In genomic region chr5:144230806-144231205, GRCh38 we compare ENCODE assay signal across 25 cellular contexts.
A peak's percentile ranks its signal among the peaks of the same experiment; 100 is the strongest.
DNase-seq lines count a peak whose midpoint lies in the region; FAIRE-seq and TF ChIP-seq lines count a peak whose summit lies in the region.
"Had no signal": no experiment of that assay in that cellular context is flagged by ENCODE, and none has a peak within 500 bp of the region (broad histone marks: within the 10 kb centered on the region; RNA-seq: fewer than 3 reads in every experiment).

No MANE protein-coding gene starts in this region.

- H3K36me3 ChIP-seq in Karpas-422 (ENCODE audit: insufficient read depth, low read length) = no peaks in the 10 kb centered on the region
- H3K36me3 ChIP-seq: ascending aorta, stomach, tibial artery had no signal

- FAIRE-seq in RCC 7860 (lab: Jason Lieb, UNC) = no peak
- FAIRE-seq: HTR-8/SVneo had no signal

- no peak overlapping the region for H3K4me2 ChIP-seq in Karpas-422 (ENCODE audit: low read depth, low read length, poor library complexity, severe bottlenecking)
- H3K4me2 ChIP-seq: GM23338 had no signal

- H3K36me3 Mint-ChIP-seq in activated naive CD8-positive, alpha-beta T cell treated with anti-CD3 and anti-CD28 coated beads for 36 hours = no peaks in the 10 kb centered on the region
- H3K36me3 Mint-ChIP-seq: activated naive CD8-positive, alpha-beta T cell; CD4-positive, alpha-beta memory T cell had no signal

- H3K9me2 ChIP-seq in Karpas-422 (replicated peaks; ENCODE audit: insufficient read depth, low read length) = no peaks in the 10 kb centered on the region

- DNase-seq in NCI-H748 (lab: John Stamatoyannopoulos, UW; ENCODE audit: unreplicated experiment) (peak; percentile 38), NCI-H748 treated with DMSO at 0.1 percent for 48 hours (lab: John Stamatoyannopoulos, UW) (no peak), NCI-H510A treated with DMSO at 0.1 percent for 48 hours (lab: John Stamatoyannopoulos, UW) (peak; percentile 70), fibroblast of the aortic adventitia (ENCODE audit: low read depth) (peak; percentile 10), RCC 7860 (ENCODE audit: low spot score) (no peak), Karpas-422 (no peak)
- no peak for DNase-seq in NK-92 treated with Interleukin-12 subunit alpha and Interleukin-12 subunit beta, amount 100 ng/mL, for 24 hours (lab: John Stamatoyannopoulos, UW)
- DNase-seq in activated naive CD8-positive, alpha-beta T cell treated with anti-CD3 and anti-CD28 coated beads for 36 hours = no peak
- DNase-seq: activated CD4-positive, alpha-beta T cell treated with anti-CD3 and anti-CD28 coated beads, Interleukin-2, amount 50 U/mL, for 4 hours; AML-193; CD4-positive, alpha-beta memory T cell; central memory CD4-positive, alpha-beta T cell; DMS79 treated with DMSO at 0.1 percent for 48 hours; KBM-7; NCI-H187; OCI-M1; stimulated activated CD8-positive, alpha-beta memory T cell treated with anti-CD3 and anti-CD28 coated beads, Interleukin-4, amount 100 ng/mL, for 48 hours; stomach; tibial artery had no signal

- H3K27ac Mint-ChIP-seq in activated naive CD8-positive, alpha-beta T cell treated with anti-CD3 and anti-CD28 coated beads for 36 hours = no peak overlapping the region
- H3K27ac Mint-ChIP-seq: activated naive CD8-positive, alpha-beta T cell; activated T-helper 1 cell treated with anti-CD3 and anti-CD28 coated beads, Interleukin-12 subunit alpha, Interleukin-12 subunit beta, Interleukin-2, Interleukin-4 antibody, amounts not matched to agents 30 ng/mL and 10 ng/mL and 1 ng/mL, durations not matched to agents 14 hours and 24 hours and 36 hours; CD4-positive, alpha-beta memory T cell; GM23338; T-helper 2 cell treated with Interferon-gamma antibody and Interleukin-4, amounts not matched to agents 5 μg/mL and 100 μg/mL, for 36 hours had no signal

- H3K27me3 Mint-ChIP-seq in activated naive CD8-positive, alpha-beta T cell treated with anti-CD3 and anti-CD28 coated beads for 36 hours = peaks cover 11% of the 10 kb centered on the region

- H3K27ac ChIP-seq in Karpas-422 (ENCODE audit: low read length) = no peak overlapping the region
- H3K27ac ChIP-seq: ascending aorta, stomach, tibial artery had no signal

- H3K4me1 Mint-ChIP-seq in activated naive CD8-positive, alpha-beta T cell treated with anti-CD3 and anti-CD28 coated beads for 36 hours = no peaks in the 10 kb centered on the region
- H3K4me1 Mint-ChIP-seq: CD4-positive, alpha-beta memory T cell had no signal

- H2AFZ ChIP-seq in Karpas-422 (ENCODE audit: low read length) = no peak overlapping the region
- H2AFZ ChIP-seq: GM23338 had no signal

- no peaks in the 10 kb centered on the region for H3K4me1 ChIP-seq in Karpas-422 (ENCODE audit: low read length)
- H3K4me1 ChIP-seq: ascending aorta, stomach, tibial artery had no signal

- H4K20me1 ChIP-seq in Karpas-422 (ENCODE audit: insufficient read depth, low read depth, low read length) = no peaks in the 10 kb centered on the region

- no peaks in the 10 kb centered on the region for H3K27me3 ChIP-seq in Karpas-422 (ENCODE audit: low read length)
- H3K27me3 ChIP-seq: ascending aorta, stomach, tibial artery had no signal

- H3K9me3 Mint-ChIP-seq in activated naive CD8-positive, alpha-beta T cell treated with anti-CD3 and anti-CD28 coated beads for 36 hours = no peaks in the 10 kb centered on the region
- H3K9me3 Mint-ChIP-seq: activated T-helper 1 cell treated with anti-CD3 and anti-CD28 coated beads, Interleukin-12 subunit alpha, Interleukin-12 subunit beta, Interleukin-2, Interleukin-4 antibody, amounts not matched to agents 30 ng/mL and 10 ng/mL and 1 ng/mL, durations not matched to agents 14 hours and 24 hours and 36 hours; GM23338; T-helper 2 cell treated with Interferon-gamma antibody and Interleukin-4, amounts not matched to agents 5 μg/mL and 100 μg/mL, for 36 hours had no signal

- no peaks in the 10 kb centered on the region for H3K79me2 ChIP-seq in Karpas-422 (ENCODE audit: low read length)

- H3K9ac ChIP-seq in Karpas-422 (ENCODE audit: low read length) = no peak overlapping the region

- H3K4me3 ChIP-seq in fibroblast of the aortic adventitia (ENCODE audit: low read depth, low read length) (no peak overlapping the region), Karpas-422 (ENCODE audit: low read length) (no peak overlapping the region)
- H3K4me3 ChIP-seq: ascending aorta, GM23338, stomach, tibial artery had no signal

- no peak for TF ChIP-seq CTCF in fibroblast of the aortic adventitia (IDR thresholded peaks at IDR 0.05; ENCODE audit: insufficient read depth, low read length)

- H3K9me3 ChIP-seq in Karpas-422 (ENCODE audit: low read length) = no peaks in the 10 kb centered on the region
- H3K9me3 ChIP-seq: ascending aorta, stomach, tibial artery had no signal

- H3K4me3 Mint-ChIP-seq in activated naive CD8-positive, alpha-beta T cell treated with anti-CD3 and anti-CD28 coated beads for 36 hours = no peak overlapping the region
- H3K4me3 Mint-ChIP-seq: activated naive CD8-positive, alpha-beta T cell; activated T-helper 1 cell treated with anti-CD3 and anti-CD28 coated beads, Interleukin-12 subunit alpha, Interleukin-12 subunit beta, Interleukin-2, Interleukin-4 antibody, amounts not matched to agents 30 ng/mL and 10 ng/mL and 1 ng/mL, durations not matched to agents 14 hours and 24 hours and 36 hours; CD4-positive, alpha-beta memory T cell; GM23338; T-helper 2 cell treated with Interferon-gamma antibody and Interleukin-4, amounts not matched to agents 5 μg/mL and 100 μg/mL, for 36 hours had no signal

Comparison
In these comparisons a context has a peak if more than half of its experiments do, and no peak if none do; other contexts are left out.
1. DNase-seq: peak in NCI-H748 (single experiment), NCI-H510A treated with DMSO at 0.1 percent for 48 hours (single experiment) and fibroblast of the aortic adventitia (single experiment); none in NCI-H748 treated with DMSO at 0.1 percent for 48 hours (single experiment), RCC 7860 (single experiment), NK-92 treated with Interleukin-12 subunit alpha and Interleukin-12 subunit beta, amount 100 ng/mL, for 24 hours (single experiment), activated naive CD8-positive, alpha-beta T cell treated with anti-CD3 and anti-CD28 coated beads for 36 hours (single experiment) and Karpas-422 (single experiment).